32 cellular contexts compared by ENCODE assay signal in genomic region chr17:58043221-58044181, GRCh38.
"Had no signal": no experiment of that assay in that cellular context is flagged by ENCODE, and none has a peak within 500 bp of the region (broad histone marks: within the 10 kb centered on the region; RNA-seq: fewer than 3 reads in every experiment).

No MANE protein-coding gene starts in this region.

- H3K9me3 ChIP-seq: SJCRH30 had no signal

- H3K27ac ChIP-seq: brain microvascular endothelial cell, KMS-11, SJCRH30, SK-N-MC had no signal

- H3K4me2 ChIP-seq: KMS-11 had no signal

- H3K36me3 ChIP-seq: brain microvascular endothelial cell, SJCRH30 had no signal

- H3K27me3 ChIP-seq: SJCRH30 had no signal

- DNase-seq: activated CD4-positive, alpha-beta memory T cell treated with anti-CD3 and anti-CD28 coated beads for 36 hours; activated CD4-positive, alpha-beta T cell treated with anti-CD3 and anti-CD28 coated beads for 36 hours; activated CD4-positive, alpha-beta T cell treated with anti-CD3 and anti-CD28 coated beads, Interleukin-2, amount 10 ng/mL, durations not matched to agents 7 days and 5 days; activated CD8-positive, alpha-beta memory T cell treated with anti-CD3 and anti-CD28 coated beads, Interleukin-2, amount 50 U/mL, for 4 hours; activated gamma-delta T cell treated with Interleukin-2 at 50 U/mL for 16 hours; activated naive CD4-positive, alpha-beta T cell treated with anti-CD3 and anti-CD28 coated beads for 36 hours; activated T-cell treated with anti-CD3 and anti-CD28 coated beads for 4 hours; activated T-cell treated with anti-CD3 and anti-CD28 coated beads, Interleukin-2, amount 50 U/mL, for 4 hours; amniotic stem cell; aorta; brain microvascular endothelial cell; central memory CD4-positive, alpha-beta T cell; MM.1S; MV-4-11; NCI-H1092; NCI-H1436 treated with DMSO at 0.1 percent for 48 hours; NCI-H1694 treated with DMSO at 0.1 percent for 48 hours; NCI-H2029; NCI-H2227 treated with DMSO at 0.1 percent for 48 hours; NCI-H446 treated with DMSO at 0.1 percent for 48 hours; NCI-H524; NCI-H69; NK-92 treated with Interleukin-12 subunit alpha and Interleukin-12 subunit beta, amount 100 ng/mL, for 24 hours; SHP77; SJCRH30; T1000 had no signal

- H3K9ac ChIP-seq: KMS-11 had no signal

- FAIRE-seq: TTC549 had no signal

- H3K4me3 ChIP-seq: SJCRH30, SK-N-MC had no signal

- ATAC-seq: activated CD4-positive, alpha-beta T cell treated with anti-CD3 and anti-CD28 coated beads for 36 hours; activated CD4-positive, CD25-positive, alpha-beta regulatory T cell treated with anti-CD3 and anti-CD28 coated beads, Interleukin-2, amount 50 U/mL, for 24 hours; activated naive CD4-positive, alpha-beta T cell treated with anti-CD3 and anti-CD28 coated beads, Interleukin-2, amount 50 U/mL, for 72 hours; activated T-cell treated with anti-CD3 and anti-CD28 coated beads, Interleukin-2, amount 50 U/mL, for 4 hours; WTC11 had no signal

- H3K4me1 ChIP-seq: SJCRH30 had no signal
